ENCODE assay signal across 14 cellular contexts in genomic region chr2:72678036-72678435, GRCh38.
A peak's percentile ranks its signal among the peaks of the same experiment; 100 is the strongest.
DNase-seq lines count a peak whose midpoint lies in the region; ATAC-seq, FAIRE-seq and TF ChIP-seq lines count a peak whose summit lies in the region.
"Had no signal": no experiment of that assay in that cellular context is flagged by ENCODE, and none has a peak within 500 bp of the region (broad histone marks: within the 10 kb centered on the region; RNA-seq: fewer than 3 reads in every experiment).

No MANE protein-coding gene starts in this region.

- RAD21 ChIA-PET in GM12878 (lab: Charles Lee; ENCODE audit: unreplicated experiment): no interaction called here

- DNase-seq in GM12878 (ENCODE audit: low read depth, low spot score) (no peak), putamen (ENCODE audit: low spot score) (no peak), breast epithelium (ENCODE audit: low spot score in 2 of 2) (no peak), stomach (no peak), cerebellar cortex (ENCODE audit: low spot score) (no peak)
- DNase-seq: activated CD8-positive, alpha-beta memory T cell treated with anti-CD3 and anti-CD28 coated beads, Interleukin-2, amount 50 U/mL, for 4 hours; activated naive CD8-positive, alpha-beta T cell treated with anti-CD3 and anti-CD28 coated beads, Interleukin-2, amount 10 ng/mL, durations not matched to agents 7 days and 5 days; immature natural killer cell; mucosa of descending colon; NCI-H748 treated with DMSO at 0.1 percent for 48 hours; SIG-M5 had no signal

- TF ChIP-seq CTCF in GM12878 (IDR thresholded peaks at IDR 0.05 in 2 of 3, conservative IDR thresholded peaks at IDR 0.05 in 1 of 3; ENCODE audit: control insufficient read depth in 2 of 3, extremely low read depth in 1 of 3, insufficient read depth in 1 of 3, low read depth in 3 of 3, low read length in 3 of 3): no peak
- TF ChIP-seq CTCF in breast epithelium (IDR thresholded peaks at IDR 0.05): no peak
- no peak for TF ChIP-seq CTCF in stomach (IDR thresholded peaks at IDR 0.05)

- in situ Hi-C loops in GM12878 (cut with MboI): no loop called here

- no peaks in the 10 kb centered on the region for H3K4me1 ChIP-seq in GM12878 (ENCODE audit: control insufficient read depth, insufficient read depth, low read length)
- H3K4me1 ChIP-seq in breast epithelium: no peaks in the 10 kb centered on the region
- H3K4me1 ChIP-seq in stomach: peaks cover 0 to 40% (median 14%) of the 10 kb centered on the region in 4 donors

- POLR2A ChIA-PET in GM12878 (lab: Charles Lee): no interaction called here

- no peak overlapping the region for H3K27ac ChIP-seq in GM12878 (ENCODE audit: control insufficient read depth, insufficient read depth)
- no peak overlapping the region for H3K27ac ChIP-seq in breast epithelium
- H3K27ac ChIP-seq in stomach: no peak overlapping the region

- TF ChIP-seq RAD21 in GM12878 (IDR thresholded peaks at IDR 0.05; ENCODE audit: insufficient read depth, low read depth, low read length): no peak

- intact Hi-C loops in GM12878 (cut with micrococcal nuclease; ENCODE audit: unreplicated experiment): no loop called here
- intact Hi-C loops in breast epithelium (cut with DNase I; ENCODE audit: low total_unique reads): no loop called here
- intact Hi-C loops in stomach (cut with DNase I; ENCODE audit: low total_unique reads): no loop called here

- BruUV-seq in GM12878 (replicated peaks; lab: Mats Ljungman, UMichigan): no TSS peak

- H3K4me2 ChIP-seq in GM12878 (ENCODE audit: control insufficient read depth, insufficient read depth): no peak overlapping the region

- H3K79me2 ChIP-seq in GM12878 (ENCODE audit: control insufficient read depth, insufficient read depth, low read length): no peaks in the 10 kb centered on the region

- H3K36me3 ChIP-seq in GM12878 (ENCODE audit: control insufficient read depth in 2 of 2, insufficient read depth in 2 of 2, low read length in 1 of 2) (no peaks in the 10 kb centered on the region), breast epithelium (no peaks in the 10 kb centered on the region), stomach (no peaks in the 10 kb centered on the region)

- SMC1A ChIA-PET in GM12878 (lab: Charles Lee; ENCODE audit: uncharacterized antibody, unreplicated experiment): no interaction called here

- H3K9ac ChIP-seq in GM12878 (ENCODE audit: control insufficient read depth, insufficient read depth, low read length): no peak overlapping the region

- ATAC-seq in GM18511 (IDR thresholded peaks at IDR 0.05; ENCODE audit: unreplicated experiment): peak; percentile 86
- ATAC-seq in GM21381 (IDR thresholded peaks at IDR 0.05; ENCODE audit: unreplicated experiment): peak; percentile 77
- ATAC-seq in HG03066 (IDR thresholded peaks at IDR 0.05; ENCODE audit: low read depth, unreplicated experiment): peak; percentile 94
- ATAC-seq in GM12878: peak; percentile 46
- ATAC-seq: mucosa of descending colon had no signal

- FAIRE-seq in GM12878 (lab: Jason Lieb, UNC): no peak

- 20% methylated on average over 2 of the region's 2 CpGs for WGBS in GM12878 (ENCODE audit: insufficient coverage, insufficient replicate concordance, low lambda C conversion rate, missing lambda C conversion rate)
- WGBS in stomach, 5 donors: 77 to 93% (median 86%) methylated on average over 2 of the region's 2 CpGs

- no peaks in the 10 kb centered on the region for H3K9me3 ChIP-seq in GM12878 (replicated peaks; ENCODE audit: control insufficient read depth, insufficient read depth, low read length)
- no peaks in the 10 kb centered on the region for H3K9me3 ChIP-seq in breast epithelium
- no peaks in the 10 kb centered on the region for H3K9me3 ChIP-seq in stomach
- H3K9me3 ChIP-seq: mucosa of descending colon had no signal

- H3K27me3 ChIP-seq in GM12878 (replicated peaks in 1 of 2; ENCODE audit: control insufficient read depth in 2 of 2, insufficient read depth in 2 of 2, low read length in 1 of 2) (no peaks in the 10 kb centered on the region), breast epithelium (no peaks in the 10 kb centered on the region), stomach (no peaks in the 10 kb centered on the region)

- CTCF ChIA-PET in GM12878 (lab: Yijun Ruan, JAX): interaction anchor here (0.7 kb wide), 1 partner anchor 464 kb away, joined by 3 read pairs; no protein-coding TSS in a partner anchor

- TF ChIP-seq POLR2A in GM12878 (IDR thresholded peaks at IDR 0.05; ENCODE audit: low read depth, low read length): no peak
- TF ChIP-seq POLR2A in breast epithelium (IDR thresholded peaks at IDR 0.05): no peak
- TF ChIP-seq POLR2A in stomach (IDR thresholded peaks at IDR 0.05): no peak

- no peak overlapping the region for H2AFZ ChIP-seq in GM12878 (ENCODE audit: control insufficient read depth, low read depth, low read length)

- no peak overlapping the region for H3K4me3 ChIP-seq in GM12878
- no peak overlapping the region for H3K4me3 ChIP-seq in breast epithelium
- no peak overlapping the region for H3K4me3 ChIP-seq in stomach
- H3K4me3 ChIP-seq: mucosa of descending colon had no signal

- no peaks in the 10 kb centered on the region for H4K20me1 ChIP-seq in GM12878 (ENCODE audit: control insufficient read depth, insufficient read depth)

- no peak for TF ChIP-seq EP300 in GM12878 (IDR thresholded peaks at IDR 0.05; ENCODE audit: borderline replicate concordance in 1 of 2, control insufficient read depth in 1 of 2, low read depth in 2 of 2, low read length in 2 of 2)
- no peak for TF ChIP-seq EP300 in stomach (IDR thresholded peaks at IDR 0.05)

TF ChIP-seq in GM12878, 131 proteins besides CTCF, POLR2A, EP300 and RAD21:
- TF ChIP-seq ETV6 (conservative IDR thresholded peaks at IDR 0.05 in 1 of 2, IDR thresholded peaks at IDR 0.05 in 1 of 2; ENCODE audit: borderline replicate concordance in 1 of 2, low read depth in 1 of 2): no peak
- TF ChIP-seq IRF3 (IDR thresholded peaks at IDR 0.05): no peak
- no peak for TF ChIP-seq CBX5 (IDR thresholded peaks at IDR 0.05; ENCODE audit: low read depth)
- TF ChIP-seq SMAD5 (IDR thresholded peaks at IDR 0.05; ENCODE audit: low read depth): no peak
- no peak for TF ChIP-seq NFXL1 (IDR thresholded peaks at IDR 0.05; ENCODE audit: borderline replicate concordance)
- no peak for TF ChIP-seq FOS (IDR thresholded peaks at IDR 0.05; ENCODE audit: borderline replicate concordance, extremely low read depth, insufficient read length)
- TF ChIP-seq PML (IDR thresholded peaks at IDR 0.05; ENCODE audit: low read length): no peak
- no peak for TF ChIP-seq RELB (IDR thresholded peaks at IDR 0.05; ENCODE audit: low read depth)
- no peak for TF ChIP-seq SREBF2 (IDR thresholded peaks at IDR 0.05; ENCODE audit: low read length)
